Comparison of ENCODE assay signal across 9 cellular contexts in genomic region chr11:116276051-116277044, GRCh38.
DNase-seq lines count a peak whose midpoint lies in the region; ATAC-seq lines count a peak whose summit lies in the region.
"Had no signal": no experiment of that assay in that cellular context is flagged by ENCODE, and none has a peak within 500 bp of the region (broad histone marks: within the 10 kb centered on the region; RNA-seq: fewer than 3 reads in every experiment).

No MANE protein-coding gene starts in this region.

- H3K27ac Mint-ChIP-seq in activated CD4-positive, alpha-beta memory T cell treated with anti-CD3 and anti-CD28 coated beads, Interleukin-2, amount 10 ng/mL, durations not matched to agents 7 days and 5 days: no peak overlapping the region

- no peaks in the 10 kb centered on the region for H3K27me3 ChIP-seq in effector memory CD4-positive, alpha-beta T cell (replicated peaks; ENCODE audit: control insufficient read depth, insufficient read depth, low read length, poor library complexity, severe bottlenecking)
- H3K27me3 ChIP-seq: BLaER1 treated with 17β-estradiol and CSF1 and Interleukin-3, amounts not matched to agents 10 nM and 100 nM had no signal

- H3K9me3 Mint-ChIP-seq in activated CD4-positive, alpha-beta memory T cell treated with anti-CD3 and anti-CD28 coated beads, Interleukin-2, amount 10 ng/mL, durations not matched to agents 7 days and 5 days: no peaks in the 10 kb centered on the region

- CTCF ChIA-PET in activated CD4-positive, alpha-beta memory T cell treated with anti-CD3 and anti-CD28 coated beads, Interleukin-2, amount 10 ng/mL, durations not matched to agents 7 days and 5 days (lab: Charles Lee): no interaction called here

- H3K36me3 ChIP-seq in effector memory CD4-positive, alpha-beta T cell (ENCODE audit: control insufficient read depth, insufficient read depth, low read length): no peaks in the 10 kb centered on the region
- H3K36me3 ChIP-seq: BLaER1 treated with 17β-estradiol and CSF1 and Interleukin-3, amounts not matched to agents 10 nM and 100 nM had no signal

- H3K4me3 Mint-ChIP-seq in activated CD4-positive, alpha-beta memory T cell treated with anti-CD3 and anti-CD28 coated beads, Interleukin-2, amount 10 ng/mL, durations not matched to agents 7 days and 5 days: no peak overlapping the region

- DNase-seq in NCI-H2227 (lab: John Stamatoyannopoulos, UW; ENCODE audit: unreplicated experiment) (peak; percentile 8), NCI-H2227 treated with DMSO at 0.1 percent for 48 hours (lab: John Stamatoyannopoulos, UW) (no peak), NCI-H510A (lab: John Stamatoyannopoulos, UW) (peak; percentile 12), medulla oblongata (ENCODE audit: extremely low spot score) (peak; percentile 73)
- DNase-seq in activated CD4-positive, alpha-beta memory T cell treated with anti-CD3 and anti-CD28 coated beads, Interleukin-2, amount 10 ng/mL, durations not matched to agents 7 days and 5 days: peak; percentile 77
- DNase-seq in effector memory CD4-positive, alpha-beta T cell: peak; percentile 18 to 54 (median 43)
- peak; percentile 9 to 34 for DNase-seq in stimulated activated CD8-positive, alpha-beta memory T cell treated with anti-CD3 and anti-CD28 coated beads, Interleukin-15, amount 100 ng/mL, for 4 hours (ENCODE audit: low read depth in 2 of 2)

- H3K9me3 ChIP-seq in effector memory CD4-positive, alpha-beta T cell (ENCODE audit: control insufficient read depth, low read length): no peaks in the 10 kb centered on the region
- H3K9me3 ChIP-seq: BLaER1 treated with 17β-estradiol and CSF1 and Interleukin-3, amounts not matched to agents 10 nM and 100 nM had no signal

- no peaks in the 10 kb centered on the region for H3K36me3 Mint-ChIP-seq in activated CD4-positive, alpha-beta memory T cell treated with anti-CD3 and anti-CD28 coated beads, Interleukin-2, amount 10 ng/mL, durations not matched to agents 7 days and 5 days (ENCODE audit: low read depth)

- no peaks in the 10 kb centered on the region for H3K4me1 ChIP-seq in effector memory CD4-positive, alpha-beta T cell (ENCODE audit: control insufficient read depth, insufficient read depth, low read length, poor library complexity, severe bottlenecking)
- H3K4me1 ChIP-seq: BLaER1 treated with 17β-estradiol and CSF1 and Interleukin-3, amounts not matched to agents 10 nM and 100 nM had no signal

- peak; percentile 58 for ATAC-seq in HG03103 (IDR thresholded peaks at IDR 0.05; ENCODE audit: low read depth, unreplicated experiment)

- H3K27ac ChIP-seq in effector memory CD4-positive, alpha-beta T cell (ENCODE audit: insufficient read depth, low read length, poor library complexity, severe bottlenecking): no peak overlapping the region
- H3K27ac ChIP-seq: BLaER1 treated with 17β-estradiol and CSF1 and Interleukin-3, amounts not matched to agents 10 nM and 100 nM had no signal

- peak overlapping the region; percentile 39 for H3K4me3 ChIP-seq in effector memory CD4-positive, alpha-beta T cell (ENCODE audit: insufficient read depth, low read depth, low read length, poor library complexity, severe bottlenecking)
- H3K4me3 ChIP-seq: BLaER1 treated with 17β-estradiol and CSF1 and Interleukin-3, amounts not matched to agents 10 nM and 100 nM had no signal

- H3K27me3 Mint-ChIP-seq in activated CD4-positive, alpha-beta memory T cell treated with anti-CD3 and anti-CD28 coated beads, Interleukin-2, amount 10 ng/mL, durations not matched to agents 7 days and 5 days: no peaks in the 10 kb centered on the region

- POLR2A ChIA-PET in activated CD4-positive, alpha-beta memory T cell treated with anti-CD3 and anti-CD28 coated beads, Interleukin-2, amount 10 ng/mL, durations not matched to agents 7 days and 5 days (lab: Charles Lee): no interaction called here

- H3K4me1 Mint-ChIP-seq in activated CD4-positive, alpha-beta memory T cell treated with anti-CD3 and anti-CD28 coated beads, Interleukin-2, amount 10 ng/mL, durations not matched to agents 7 days and 5 days: no peaks in the 10 kb centered on the region
